In genomic region chr2:85744771-85745601, GRCh38 we compare ENCODE assay signal across 10 cellular contexts. TPM values are rescaled to one million over a fixed set of nuclear protein-coding genes. Genes with fewer than 3 reads are reported as not detected.
DNase-seq lines count a peak whose midpoint lies in the region; ATAC-seq, FAIRE-seq and TF ChIP-seq lines count a peak whose summit lies in the region.
"Had no signal": no experiment of that assay in that cellular context is flagged by ENCODE, and none has a peak within 500 bp of the region (broad histone marks: within the 10 kb centered on the region; RNA-seq: fewer than 3 reads in every experiment).

No MANE protein-coding gene starts in this region.

- ATAC-seq in GM18907 (IDR thresholded peaks at IDR 0.05; ENCODE audit: unreplicated experiment) (no peak), GM21528 (IDR thresholded peaks at IDR 0.05; ENCODE audit: low FRiP score, unreplicated experiment) (no peak)

- intact Hi-C loops in transverse colon (cut with DNase I; ENCODE audit: low total_unique reads) = no loop called here

- WGBS in transverse colon (ENCODE audit: low coverage in 1 of 2), 2 donors = 47% methylated on average over 9 of the region's 9 CpGs; no CpG with 5 or more reads in 1 of the 2 donors

- no peak for TF ChIP-seq EP300 in transverse colon (IDR thresholded peaks at IDR 0.05; ENCODE audit: low read depth)

- no peaks in the 10 kb centered on the region for H3K36me3 ChIP-seq in transverse colon

- H3K27me3 ChIP-seq in transverse colon = no peaks in the 10 kb centered on the region

- H3K27me3 Mint-ChIP-seq in mesothelial cell of epicardium (ENCODE audit: low read depth) = peaks cover 7% of the 10 kb centered on the region

- peaks cover 55% of the 10 kb centered on the region for H3K4me1 Mint-ChIP-seq in mesothelial cell of epicardium

- peak overlapping the region; percentile 46 to 88 (median 70) for H3K27ac ChIP-seq in transverse colon
- H3K27ac ChIP-seq: parathyroid adenoma had no signal

- no peak overlapping the region for H3K4me3 Mint-ChIP-seq in mesothelial cell of epicardium

- no peak for TF ChIP-seq POLR2A in transverse colon (IDR thresholded peaks at IDR 0.05)

- H3K9me3 ChIP-seq in transverse colon = no peaks in the 10 kb centered on the region

- no peak overlapping the region for H3K4me3 ChIP-seq in transverse colon

- peak; percentile 74 for FAIRE-seq in endometrium (lab: Jason Lieb, UNC)

- H3K4me1 ChIP-seq in transverse colon = peaks cover 29 to 62% (median 41%) of the 10 kb centered on the region in 4 donors

- no peaks in the 10 kb centered on the region for H3K9me3 Mint-ChIP-seq in mesothelial cell of epicardium

- TF ChIP-seq CTCF in mesothelial cell of epicardium (IDR thresholded peaks at IDR 0.05; ENCODE audit: unreplicated experiment) = no peak
- no peak for TF ChIP-seq CTCF in transverse colon (IDR thresholded peaks at IDR 0.05)

- DNase-seq in NCI-H2171 (lab: John Stamatoyannopoulos, UW) = peak; percentile 63
- no peak for DNase-seq in mesothelial cell of epicardium (ENCODE audit: low spot score in 2 of 2, unreplicated experiment in 2 of 2)
- peak; percentile 27 for DNase-seq in transverse colon
- DNase-seq in middle frontal gyrus (ENCODE audit: extremely low spot score, low spot score) = no peak
- DNase-seq: dermis blood vessel endothelial cell, NCI-H146 had no signal

- peaks cover under 1% of the 10 kb centered on the region for H3K36me3 Mint-ChIP-seq in mesothelial cell of epicardium

- peak overlapping the region; percentile 75 for H3K27ac Mint-ChIP-seq in mesothelial cell of epicardium

- in situ Hi-C loops in transverse colon (cut with MboI; ENCODE audit: low pct_ligation_motif_present in 1 of 4, low pct_unique_long_range_greater_than_20kb in 1 of 4, low sequenced_read_pairs in 3 of 4) = loop anchor here in 1 of 4 donors (5.0 kb wide), 1 partner anchor 67 kb away; no protein-coding TSS in a partner anchor

RNA-seq across cellular contexts. Expression of gene ATOH8, which starts 8.8 kb away (rescaled TPM):
- total RNA-seq in mesothelial cell of epicardium (12.6 to 13.8 TPM (median 12.7 TPM) in 3 replicates), transverse colon (10 to 100 TPM in 3 of 4 donors, 1 to 10 TPM in 1; 7.4 to 32.6 (median 14.4) TPM)

RNA-seq across cellular contexts. Expression of gene GNLY, which starts 50.8 kb away (rescaled TPM):
- total RNA-seq in mesothelial cell of epicardium (0.43 TPM in 1 of 3 replicates, not detected in the others), transverse colon (10 to 100 TPM in 1 of 4 donors, 1 to 10 TPM in 1, not detected in 2; 5.2 to 11.7 TPM)
- total RNA-seq: dermis blood vessel endothelial cell had no signal

Comparison
In these comparisons a context has a peak if more than half of its experiments do, and no peak if none do; other contexts are left out.
1. DNase-seq: peak in NCI-H2171 (single experiment) and transverse colon (single experiment); none in mesothelial cell of epicardium (0 of 2) and middle frontal gyrus (single experiment).